Comparison of ENCODE assay signal across 22 cellular contexts in the genomic region with DNA sequence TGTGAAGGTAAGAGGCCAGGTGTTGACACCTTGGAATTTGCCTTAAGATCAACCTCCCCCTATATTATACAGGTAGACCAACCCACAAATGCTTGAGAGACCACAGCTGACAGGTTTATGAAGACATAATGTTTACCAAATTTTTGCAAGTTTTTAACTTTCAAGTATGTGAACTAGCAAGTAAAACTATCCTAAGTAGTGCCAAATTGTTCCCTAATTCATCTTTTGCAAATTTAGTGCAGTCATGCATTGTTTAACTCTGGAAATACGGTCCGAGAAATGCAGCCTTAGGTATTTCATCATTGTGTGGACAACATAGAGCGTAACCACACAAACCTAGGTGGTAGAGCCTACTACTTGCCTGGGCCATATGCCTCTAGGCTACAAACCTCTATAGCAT. TPM values are rescaled to one million over a fixed set of nuclear protein-coding genes. Genes with fewer than 3 reads are reported as not detected.
DNase-seq lines count a peak whose midpoint lies in the region; ATAC-seq and TF ChIP-seq lines count a peak whose summit lies in the region.
"Had no signal": no experiment of that assay in that cellular context is flagged by ENCODE, and none has a peak within 500 bp of the region (broad histone marks: within the 10 kb centered on the region; RNA-seq: fewer than 3 reads in every experiment).

No MANE protein-coding gene starts in this region.

- peak overlapping the region; percentile 59 for H3K27ac ChIP-seq in CD4-positive, alpha-beta memory T cell (ENCODE audit: low read depth, low read length)
- peak overlapping the region; percentile 72 for H3K27ac ChIP-seq in naive thymus-derived CD4-positive, alpha-beta T cell (ENCODE audit: low read depth, low read length)
- H3K27ac ChIP-seq: prostate gland, tibial nerve had no signal

- H3K4me3 ChIP-seq in CD4-positive, alpha-beta memory T cell (ENCODE audit: low read length in 2 of 2): no peak overlapping the region
- no peak overlapping the region for H3K4me3 ChIP-seq in naive thymus-derived CD4-positive, alpha-beta T cell (ENCODE audit: low read length)
- H3K4me3 ChIP-seq: prostate gland, tibial nerve had no signal

- CTCF ChIA-PET in CD4-positive, alpha-beta memory T cell (lab: Charles Lee; ENCODE audit: partially characterized antibody): interaction anchor here (2.9 to 13.3 kb wide), 2 partner anchors 10 to 108 kb away, joined by 12 to 218 read pairs; no protein-coding TSS in a partner anchor
- CTCF ChIA-PET in naive thymus-derived CD4-positive, alpha-beta T cell (lab: Charles Lee): no interaction called here
- CTCF ChIA-PET in GM10248 (lab: Yijun Ruan, JAX): interaction anchor here (1.9 to 2.0 kb wide), 2 partner anchors 10 to 11 kb away, joined by 6 to 11 read pairs; partner anchors contain the start of gene UPP1

- H3K4me1 Mint-ChIP-seq in T-helper 2 cell treated with Interferon-gamma antibody and Interleukin-4, amounts not matched to agents 5 μg/mL and 100 μg/mL, for 36 hours (ENCODE audit: low read depth): peaks cover 53% of the 10 kb centered on the region
- H3K4me1 Mint-ChIP-seq in CD4-positive, alpha-beta memory T cell: peaks cover 52 to 77% (median 59%) of the 10 kb centered on the region in 4 donors
- H3K4me1 Mint-ChIP-seq in activated naive CD8-positive, alpha-beta T cell treated with anti-CD3 and anti-CD28 coated beads for 36 hours: peaks cover 49% of the 10 kb centered on the region
- H3K4me1 Mint-ChIP-seq in naive thymus-derived CD4-positive, alpha-beta T cell: peaks cover 56 to 74% (median 67%) of the 10 kb centered on the region in 7 donors

- peaks cover 84% of the 10 kb centered on the region for H3K36me3 Mint-ChIP-seq in T-helper 2 cell treated with Interferon-gamma antibody and Interleukin-4, amounts not matched to agents 5 μg/mL and 100 μg/mL, for 36 hours (ENCODE audit: low read depth)
- peaks cover 67 to 82% of the 10 kb centered on the region in 2 donors for H3K36me3 Mint-ChIP-seq in CD4-positive, alpha-beta memory T cell
- H3K36me3 Mint-ChIP-seq in activated naive CD8-positive, alpha-beta T cell treated with anti-CD3 and anti-CD28 coated beads for 36 hours: peaks cover 57% of the 10 kb centered on the region
- H3K36me3 Mint-ChIP-seq in naive thymus-derived CD4-positive, alpha-beta T cell: peaks cover 17 to 71% (median 62%) of the 10 kb centered on the region in 5 donors

- intact Hi-C loops in CD4-positive, alpha-beta memory T cell (cut with micrococcal nuclease): loop anchor here (2.0 kb wide), 1 partner anchor 65 kb away; the partner anchor contains the start of gene C7orf57
- intact Hi-C loops in naive thymus-derived CD4-positive, alpha-beta T cell (cut with micrococcal nuclease): loop anchor here in 1 of 2 donors (2.0 kb wide), 1 partner anchor 15 kb away; no protein-coding TSS in a partner anchor

- no peaks in the 10 kb centered on the region for H3K9me3 ChIP-seq in CD4-positive, alpha-beta memory T cell (ENCODE audit: control insufficient read depth in 1 of 2, low read length in 2 of 2)
- no peaks in the 10 kb centered on the region for H3K9me3 ChIP-seq in naive thymus-derived CD4-positive, alpha-beta T cell (ENCODE audit: control insufficient read depth in 2 of 3, low read length in 3 of 3)
- H3K9me3 ChIP-seq: prostate gland, tibial nerve had no signal

- H3K4me1 ChIP-seq in CD4-positive, alpha-beta memory T cell (ENCODE audit: insufficient read depth, low read length): peaks cover 76% of the 10 kb centered on the region
- peaks cover 51 to 72% of the 10 kb centered on the region in 2 donors for H3K4me1 ChIP-seq in naive thymus-derived CD4-positive, alpha-beta T cell (ENCODE audit: control insufficient read depth in 2 of 2, insufficient read depth in 2 of 2, low read length in 2 of 2)
- H3K4me1 ChIP-seq: prostate gland had no signal

- peak overlapping the region; percentile 97 for H3K27ac Mint-ChIP-seq in T-helper 2 cell treated with Interferon-gamma antibody and Interleukin-4, amounts not matched to agents 5 μg/mL and 100 μg/mL, for 36 hours
- H3K27ac Mint-ChIP-seq in CD4-positive, alpha-beta memory T cell: peak overlapping the region; percentile 88 to 95 (median 89)
- peak overlapping the region; percentile 3 for H3K27ac Mint-ChIP-seq in activated naive CD8-positive, alpha-beta T cell treated with anti-CD3 and anti-CD28 coated beads for 36 hours
- peak overlapping the region; percentile 84 to 95 (median 92) for H3K27ac Mint-ChIP-seq in naive thymus-derived CD4-positive, alpha-beta T cell
- H3K27ac Mint-ChIP-seq: HFFc6, IgD-negative memory B cell had no signal

- DNase-seq in T-helper 2 cell treated with Interferon-gamma antibody and Interleukin-4, amounts not matched to agents 5 μg/mL and 100 μg/mL, for 36 hours (ENCODE audit: low spot score): no peak
- DNase-seq in T-helper 2 cell (no peak), NCI-H69 (lab: John Stamatoyannopoulos, UW) (no peak), GM10248 (ENCODE audit: extremely low spot score) (no peak)
- no peak for DNase-seq in CD4-positive, alpha-beta memory T cell
- no peak for DNase-seq in activated naive CD8-positive, alpha-beta T cell treated with anti-CD3 and anti-CD28 coated beads for 36 hours
- DNase-seq in naive thymus-derived CD4-positive, alpha-beta T cell: no peak
- DNase-seq: 8988T; activated CD4-positive, CD25-positive, alpha-beta regulatory T cell; GDM1; glutamatergic neuron; HFFc6; NCI-H1092 treated with DMSO at 0.1 percent for 48 hours; NCI-H2029 treated with DMSO at 0.1 percent for 48 hours; NCI-H226; NCI-H774; stimulated activated CD8-positive, alpha-beta memory T cell treated with anti-CD3 and anti-CD28 coated beads, Interleukin-4, amount 100 ng/mL, for 48 hours had no signal

- H3K27me3 Mint-ChIP-seq in T-helper 2 cell treated with Interferon-gamma antibody and Interleukin-4, amounts not matched to agents 5 μg/mL and 100 μg/mL, for 36 hours (ENCODE audit: low read depth): no peaks in the 10 kb centered on the region
- H3K27me3 Mint-ChIP-seq in CD4-positive, alpha-beta memory T cell: no peaks in the 10 kb centered on the region
- H3K27me3 Mint-ChIP-seq in activated naive CD8-positive, alpha-beta T cell treated with anti-CD3 and anti-CD28 coated beads for 36 hours: no peaks in the 10 kb centered on the region
- no peaks in the 10 kb centered on the region for H3K27me3 Mint-ChIP-seq in naive thymus-derived CD4-positive, alpha-beta T cell
- H3K27me3 Mint-ChIP-seq: IgD-negative memory B cell had no signal

- peak overlapping the region; percentile 52 for H3K4me3 Mint-ChIP-seq in T-helper 2 cell treated with Interferon-gamma antibody and Interleukin-4, amounts not matched to agents 5 μg/mL and 100 μg/mL, for 36 hours
- peak overlapping the region in 3 of 8 donors; percentile 33 to 80 (median 73) for H3K4me3 Mint-ChIP-seq in CD4-positive, alpha-beta memory T cell
- H3K4me3 Mint-ChIP-seq in activated naive CD8-positive, alpha-beta T cell treated with anti-CD3 and anti-CD28 coated beads for 36 hours: no peak overlapping the region
- H3K4me3 Mint-ChIP-seq in naive thymus-derived CD4-positive, alpha-beta T cell: peak overlapping the region in 6 of 10 donors; percentile 56 to 81 (median 72)
- H3K4me3 Mint-ChIP-seq: HFFc6, IgD-negative memory B cell had no signal

- POLR2A ChIA-PET in CD4-positive, alpha-beta memory T cell (lab: Charles Lee; ENCODE audit: partially characterized antibody): interaction anchor here (2.5 to 4.5 kb wide), 2 partner anchors 11 to 108 kb away, joined by 20 read pairs; partner anchors contain the start of gene UPP1
- POLR2A ChIA-PET in naive thymus-derived CD4-positive, alpha-beta T cell (lab: Charles Lee): interaction anchor here (1.0 to 1.1 kb wide), 2 partner anchors 7 to 11 kb away, joined by 4 read pairs; partner anchors contain the start of gene UPP1
- POLR2A ChIA-PET in GM10248 (lab: Yijun Ruan, JAX): no interaction called here

- no peaks in the 10 kb centered on the region for H3K27me3 ChIP-seq in CD4-positive, alpha-beta memory T cell (ENCODE audit: insufficient read depth, low read length)
- H3K27me3 ChIP-seq in naive thymus-derived CD4-positive, alpha-beta T cell (ENCODE audit: control insufficient read depth in 2 of 2, insufficient read depth in 2 of 2, low read length in 2 of 2): no peaks in the 10 kb centered on the region
- H3K27me3 ChIP-seq: tibial nerve had no signal

- ATAC-seq in naive thymus-derived CD4-positive, alpha-beta T cell: no peak
- no peak for ATAC-seq in HG03521 (IDR thresholded peaks at IDR 0.05; ENCODE audit: unreplicated experiment)
- ATAC-seq: SK-N-SH treated with all-trans-retinoic acid at 6 μM for 48 hours had no signal

- H3K9me3 Mint-ChIP-seq in T-helper 2 cell treated with Interferon-gamma antibody and Interleukin-4, amounts not matched to agents 5 μg/mL and 100 μg/mL, for 36 hours: no peaks in the 10 kb centered on the region
- H3K9me3 Mint-ChIP-seq in CD4-positive, alpha-beta memory T cell: peaks cover 0 to 1% (median 0%) of the 10 kb centered on the region in 8 donors
- H3K9me3 Mint-ChIP-seq in activated naive CD8-positive, alpha-beta T cell treated with anti-CD3 and anti-CD28 coated beads for 36 hours: no peaks in the 10 kb centered on the region
- no peaks in the 10 kb centered on the region for H3K9me3 Mint-ChIP-seq in naive thymus-derived CD4-positive, alpha-beta T cell
- H3K9me3 Mint-ChIP-seq: HFFc6, IgD-negative memory B cell had no signal

- peaks cover 62% of the 10 kb centered on the region for H3K36me3 ChIP-seq in CD4-positive, alpha-beta memory T cell (ENCODE audit: insufficient read depth, low read length)
- H3K36me3 ChIP-seq in naive thymus-derived CD4-positive, alpha-beta T cell (ENCODE audit: control insufficient read depth in 2 of 3, insufficient read depth in 3 of 3, low read length in 3 of 3): peaks cover 25 to 64% (median 47%) of the 10 kb centered on the region in 3 experiments
- H3K36me3 ChIP-seq: prostate gland had no signal

- TF ChIP-seq CTCF in GM10248 (IDR thresholded peaks at IDR 0.05; ENCODE audit: control extremely low read depth, extremely low read depth, low read depth, missing control alignments): no peak

RNA-seq across cellular contexts. Expression of gene UPP1, which starts 10.7 kb away (rescaled TPM):
- 10 to 100 TPM; 52.7 to 54.2 TPM for total RNA-seq in CD4-positive, alpha-beta memory T cell
- 100 to 1,000 TPM; 107 to 123 TPM for polyA plus RNA-seq in CD4-positive, alpha-beta memory T cell
- total RNA-seq in activated naive CD8-positive, alpha-beta T cell treated with anti-CD3 and anti-CD28 coated beads for 36 hours: 10 to 100 TPM; 45.3 to 51.1 TPM
- 100 to 1,000 TPM in 1 of 5 experiments, 10 to 100 TPM in 4; 40.2 to 143 (median 89.4) TPM for total RNA-seq in naive thymus-derived CD4-positive, alpha-beta T cell
- 100 to 1,000 TPM; 119 to 121 TPM for polyA plus RNA-seq in naive thymus-derived CD4-positive, alpha-beta T cell

Comparison
In these comparisons a context has a peak if more than half of its experiments do, and no peak if none do; other contexts are left out.
1. H3K27ac Mint-ChIP-seq: peak in every context shown above with its lines; median percentile 97 in T-helper 2 cell treated with Interferon-gamma antibody and Interleukin-4, amounts not matched to agents 5 μg/mL and 100 μg/mL, for 36 hours; 92 in naive thymus-derived CD4-positive, alpha-beta T cell; 89 in CD4-positive, alpha-beta memory T cell; 3 in activated naive CD8-positive, alpha-beta T cell treated with anti-CD3 and anti-CD28 coated beads for 36 hours.